8 cellular contexts compared by ENCODE assay signal in genomic region chr1:192559115-192560006, GRCh38. TPM values are rescaled to one million over a fixed set of nuclear protein-coding genes. Genes with fewer than 3 reads are reported as not detected.
DNase-seq lines count a peak whose midpoint lies in the region; ATAC-seq and TF ChIP-seq lines count a peak whose summit lies in the region.

No MANE protein-coding gene starts in this region.

- no peaks in the 10 kb centered on the region for H3K27me3 Mint-ChIP-seq in T-helper 1 cell treated with Interleukin-12 subunit alpha and Interleukin-12 subunit beta and Interleukin-4 antibody, amounts not matched to agents 30 μg/mL and 1 μg/mL, for 36 hours (ENCODE audit: low read depth)

- H3K9me3 Mint-ChIP-seq in T-helper 1 cell treated with Interleukin-12 subunit alpha and Interleukin-12 subunit beta and Interleukin-4 antibody, amounts not matched to agents 30 μg/mL and 1 μg/mL, for 36 hours, result no peaks in the 10 kb centered on the region

- no peaks in the 10 kb centered on the region for H3K36me3 ChIP-seq in kidney epithelial cell (ENCODE audit: control insufficient read depth, insufficient read depth, low read length)

- DNase-seq in kidney epithelial cell (ENCODE audit: low read depth), result peak; percentile 67
- no peak for DNase-seq in DMS 273 treated with DMSO at 0.1 percent for 48 hours (lab: John Stamatoyannopoulos, UW)
- no peak for DNase-seq in mucosa of gallbladder (ENCODE audit: low spot score)
- no peak for DNase-seq in NCI-H1436 (lab: John Stamatoyannopoulos, UW)

- peak overlapping the region; percentile 41 for H3K27ac Mint-ChIP-seq in T-helper 1 cell treated with Interleukin-12 subunit alpha and Interleukin-12 subunit beta and Interleukin-4 antibody, amounts not matched to agents 30 μg/mL and 1 μg/mL, for 36 hours

- H3K4me3 Mint-ChIP-seq in T-helper 1 cell treated with Interleukin-12 subunit alpha and Interleukin-12 subunit beta and Interleukin-4 antibody, amounts not matched to agents 30 μg/mL and 1 μg/mL, for 36 hours, result no peak overlapping the region

- no peak for TF ChIP-seq CTCF in kidney epithelial cell (IDR thresholded peaks at IDR 0.05; ENCODE audit: insufficient read depth, low read length, poor library complexity, severe bottlenecking)

- H3K36me3 Mint-ChIP-seq in T-helper 1 cell treated with Interleukin-12 subunit alpha and Interleukin-12 subunit beta and Interleukin-4 antibody, amounts not matched to agents 30 μg/mL and 1 μg/mL, for 36 hours (ENCODE audit: low read depth), result peaks cover 4% of the 10 kb centered on the region

- no peak overlapping the region for H3K4me3 ChIP-seq in kidney epithelial cell (ENCODE audit: low read depth, low read length)

- peak; percentile 82 for ATAC-seq in GM18870 (IDR thresholded peaks at IDR 0.05; ENCODE audit: unreplicated experiment)
- ATAC-seq in HG02884 (IDR thresholded peaks at IDR 0.05; ENCODE audit: unreplicated experiment), result peak; percentile 67
- no peak for ATAC-seq in HG03025 (IDR thresholded peaks at IDR 0.05; ENCODE audit: low FRiP score, unreplicated experiment)

- H3K4me1 Mint-ChIP-seq in T-helper 1 cell treated with Interleukin-12 subunit alpha and Interleukin-12 subunit beta and Interleukin-4 antibody, amounts not matched to agents 30 μg/mL and 1 μg/mL, for 36 hours (ENCODE audit: low read depth), result peaks cover 17% of the 10 kb centered on the region

- H3K27me3 ChIP-seq in kidney epithelial cell (ENCODE audit: control insufficient read depth, insufficient read depth, low read length), result no peaks in the 10 kb centered on the region

RNA-seq across cellular contexts. Expression of gene RGS1, which starts 16.2 kb away (rescaled TPM):
- total RNA-seq in kidney epithelial cell (0.41 TPM in 1 of 2 replicates, not detected in the other), mucosa of gallbladder (147 TPM)

Comparison
In these comparisons a context has a peak if more than half of its experiments do, and no peak if none do; other contexts are left out.
1. RNA of gene RGS1, which starts 16.2 kb away (total RNA-seq): 147 TPM in mucosa of gallbladder (single experiment); 0.41 TPM in kidney epithelial cell; every median in the first group is over 100 times any median in the second.